27 cellular contexts compared by ENCODE assay signal in genomic region chr2:64127119-64127518, GRCh38. TPM values are rescaled to one million over a fixed set of nuclear protein-coding genes. Genes with fewer than 3 reads are reported as not detected.
A peak's percentile ranks its signal among the peaks of the same experiment; 100 is the strongest.
DNase-seq lines count a peak whose midpoint lies in the region; ATAC-seq, FAIRE-seq and TF ChIP-seq lines count a peak whose summit lies in the region.
"Had no signal": no experiment of that assay in that cellular context is flagged by ENCODE, and none has a peak within 500 bp of the region (broad histone marks: within the 10 kb centered on the region; RNA-seq: fewer than 3 reads in every experiment).

No MANE protein-coding gene starts in this region.

- no peak overlapping the region for H3K9ac ChIP-seq in HepG2 (ENCODE audit: insufficient read depth, low read depth, low read length)
- no peak overlapping the region for H3K9ac ChIP-seq in SU-DHL-6 (ENCODE audit: low read length)
- H3K9ac ChIP-seq: BLaER1 treated with 17β-estradiol and CSF1 and Interleukin-3, amounts not matched to agents 10 nM and 100 nM; KMS-11 had no signal

- H3K27ac ChIP-seq in HepG2 (ENCODE audit: extremely low read length, insufficient read depth, low read length) (no peak overlapping the region), right lobe of liver (no peak overlapping the region), SU-DHL-6 (ENCODE audit: low read depth, low read length) (peak overlapping the region; percentile 55)
- H3K27ac ChIP-seq: A549; BLaER1 treated with 17β-estradiol and CSF1 and Interleukin-3, amounts not matched to agents 10 nM and 100 nM; KMS-11; RWPE1 had no signal

- in situ Hi-C loops in HepG2 (cut with HindIII; ENCODE audit: extremely low pct_ligation_motif_present, low pct_unique_long_range_greater_than_20kb): no loop called here

- H3K36me3 Mint-ChIP-seq in dendritic cell treated with granulocyte-macrophage colony-stimulating factor and Interleukin-4, amounts not matched to agents 40 ng/mL and 50 ng/mL, for 4 days (ENCODE audit: low read depth): peaks cover 18% of the 10 kb centered on the region

- CTCF ChIA-PET in HepG2 (lab: Yijun Ruan, JAX; ENCODE audit: low intra/inter-chr PET ratio, low total read pairs): no interaction called here

- intact Hi-C loops in HepG2 (cut with micrococcal nuclease; ENCODE audit: unreplicated experiment) (no loop called here), right lobe of liver (cut with DNase I) (no loop called here)
- intact Hi-C loops in dendritic cell treated with granulocyte-macrophage colony-stimulating factor and Interleukin-4, amounts not matched to agents 40 ng/mL and 50 ng/mL, for 4 days (cut with micrococcal nuclease): no loop called here

- no peaks in the 10 kb centered on the region for H3K27me3 Mint-ChIP-seq in dendritic cell treated with granulocyte-macrophage colony-stimulating factor and Interleukin-4, amounts not matched to agents 40 ng/mL and 50 ng/mL, for 4 days
- H3K27me3 Mint-ChIP-seq: CD4-positive, alpha-beta T cell had no signal

- H2AFZ ChIP-seq in HepG2 (ENCODE audit: low read length) (no peak overlapping the region), SU-DHL-6 (ENCODE audit: low read depth, low read length, severe bottlenecking) (no peak overlapping the region)

- no peaks in the 10 kb centered on the region for H3K27me3 ChIP-seq in HepG2 (ENCODE audit: control insufficient read depth in 1 of 2, insufficient read depth in 2 of 2, low read length in 2 of 2)
- H3K27me3 ChIP-seq in right lobe of liver: no peaks in the 10 kb centered on the region
- no peaks in the 10 kb centered on the region for H3K27me3 ChIP-seq in SU-DHL-6 (ENCODE audit: low read length)
- H3K27me3 ChIP-seq: BLaER1 treated with 17β-estradiol and CSF1 and Interleukin-3, amounts not matched to agents 10 nM and 100 nM had no signal

- 97% methylated on average over 2 of the region's 2 CpGs for WGBS in HepG2 (ENCODE audit: low lambda C conversion rate)
- 100% methylated on average over 2 of the region's 2 CpGs for WGBS in right lobe of liver (ENCODE audit: insufficient coverage, low coverage, low lambda C conversion rate, missing lambda C conversion rate)

- peaks cover 82% of the 10 kb centered on the region for H3F3A ChIP-seq in SU-DHL-6 (ENCODE audit: insufficient read depth)

- no TSS peak for BruUV-seq in HepG2 (replicated peaks; lab: Mats Ljungman, UMichigan)

- H3K4me3 ChIP-seq in HepG2 (replicated peaks in 1 of 3; ENCODE audit: insufficient read depth in 1 of 3, low read depth in 2 of 3, low read length in 3 of 3) (no peak overlapping the region), right lobe of liver (no peak overlapping the region), SU-DHL-6 (ENCODE audit: insufficient read depth, low read length, poor library complexity, severe bottlenecking) (no peak overlapping the region)
- H3K4me3 ChIP-seq: A549; BLaER1 treated with 17β-estradiol and CSF1 and Interleukin-3, amounts not matched to agents 10 nM and 100 nM had no signal

- TF ChIP-seq RAD21 in HepG2 (CRISPR knock-in tag; IDR thresholded peaks at IDR 0.05): no peak

- ATAC-seq in HepG2 (no peak), right lobe of liver (no peak)
- ATAC-seq: A549, HCT116, Panc1 had no signal

- peaks cover 97% of the 10 kb centered on the region for H3K79me2 ChIP-seq in HepG2 (ENCODE audit: insufficient read depth, low read length)
- H3K79me2 ChIP-seq in SU-DHL-6 (ENCODE audit: insufficient read depth, low read length): peaks cover 100% of the 10 kb centered on the region

- no peak overlapping the region for H3K4me3 Mint-ChIP-seq in dendritic cell treated with granulocyte-macrophage colony-stimulating factor and Interleukin-4, amounts not matched to agents 40 ng/mL and 50 ng/mL, for 4 days
- H3K4me3 Mint-ChIP-seq: CD4-positive, alpha-beta T cell had no signal

- TF ChIP-seq EP300 in HepG2 (IDR thresholded peaks at IDR 0.05; ENCODE audit: low read depth in 2 of 2, low read length in 2 of 2): no peak
- no peak for TF ChIP-seq EP300 in HepG2 (CRISPR knock-in tag; IDR thresholded peaks at IDR 0.05; ENCODE audit: borderline replicate concordance)

- peak overlapping the region; percentile 3 for H3K27ac Mint-ChIP-seq in dendritic cell treated with granulocyte-macrophage colony-stimulating factor and Interleukin-4, amounts not matched to agents 40 ng/mL and 50 ng/mL, for 4 days
- H3K27ac Mint-ChIP-seq: CD4-positive, alpha-beta T cell had no signal

- H3K9me3 ChIP-seq in HepG2 (ENCODE audit: low read length) (no peaks in the 10 kb centered on the region), right lobe of liver (no peaks in the 10 kb centered on the region), SU-DHL-6 (ENCODE audit: insufficient read depth, low read length) (no peaks in the 10 kb centered on the region)
- H3K9me3 ChIP-seq: A549 had no signal

- no peak for FAIRE-seq in HepG2 (lab: Jason Lieb, UNC)
- FAIRE-seq: A549, D721Med had no signal

- no peaks in the 10 kb centered on the region for H3K9me3 Mint-ChIP-seq in dendritic cell treated with granulocyte-macrophage colony-stimulating factor and Interleukin-4, amounts not matched to agents 40 ng/mL and 50 ng/mL, for 4 days
- H3K9me3 Mint-ChIP-seq: CD4-positive, alpha-beta T cell had no signal

- TF ChIP-seq POLR2A in HepG2 (IDR thresholded peaks at IDR 0.05; ENCODE audit: insufficient read depth in 1 of 2, low read depth in 2 of 2, low read length in 2 of 2): no peak
- no peak for TF ChIP-seq POLR2A in right lobe of liver (IDR thresholded peaks at IDR 0.05)

- H3K4me1 Mint-ChIP-seq in dendritic cell treated with granulocyte-macrophage colony-stimulating factor and Interleukin-4, amounts not matched to agents 40 ng/mL and 50 ng/mL, for 4 days (ENCODE audit: low read depth): peaks cover 40% of the 10 kb centered on the region

- no peaks in the 10 kb centered on the region for H3K9me2 ChIP-seq in SU-DHL-6 (replicated peaks; ENCODE audit: insufficient read depth, low read length)

- DNase-seq in HepG2 (ENCODE audit: low spot score) (no peak), right lobe of liver (no peak), H4 (ENCODE audit: low spot score) (no peak), epidermal melanocyte (ENCODE audit: insufficient read length, low spot score) (no peak)
- no peak for DNase-seq in activated CD8-positive, alpha-beta memory T cell treated with anti-CD3 and anti-CD28 coated beads, Interleukin-2, amount 50 U/mL, for 4 hours
- DNase-seq: AML-193; CD4-positive, alpha-beta T cell; IMR-90; MM.1S; NCI-H1048; NCI-H1417 treated with DMSO at 0.1 percent for 48 hours; NCI-H187; NCI-H2081 treated with DMSO at 0.1 percent for 48 hours; NCI-H2171; NCI-H226; NCI-H510A; NCI-H69; SHP77 had no signal

- H3K4me1 ChIP-seq in HepG2 (ENCODE audit: insufficient read depth, low read length) (peaks cover 59% of the 10 kb centered on the region), right lobe of liver (peaks cover 0 to 12% (median 0%) of the 10 kb centered on the region in 4 donors)
- H3K4me1 ChIP-seq: A549 had no signal

- no peaks in the 10 kb centered on the region for H3K36me3 ChIP-seq in HepG2 (replicated peaks in 1 of 2; ENCODE audit: control insufficient read depth in 1 of 2, insufficient read depth in 2 of 2, low read length in 2 of 2)
- no peaks in the 10 kb centered on the region for H3K36me3 ChIP-seq in right lobe of liver
- peaks cover 9% of the 10 kb centered on the region for H3K36me3 ChIP-seq in SU-DHL-6 (ENCODE audit: low read length)

- H4K20me1 ChIP-seq in HepG2 (ENCODE audit: insufficient read depth, low read length) (no peaks in the 10 kb centered on the region), SU-DHL-6 (ENCODE audit: low read depth, low read length) (peaks cover 26% of the 10 kb centered on the region)

- H3K4me2 ChIP-seq in HepG2 (ENCODE audit: low read depth, low read length) (no peak overlapping the region), SU-DHL-6 (ENCODE audit: low read depth, low read length, poor library complexity, severe bottlenecking) (peak overlapping the region; percentile 92)
- H3K4me2 ChIP-seq: A549, KMS-11 had no signal

- POLR2A ChIA-PET in HepG2 (lab: Yijun Ruan, JAX): interaction anchor here (1.8 kb wide), 1 partner anchor 21 kb away, joined by 4 read pairs; no protein-coding TSS in a partner anchor

- TF ChIP-seq CTCF in HepG2 (CRISPR knock-in tag; IDR thresholded peaks at IDR 0.05): no peak
- TF ChIP-seq CTCF in right lobe of liver (IDR thresholded peaks at IDR 0.05): no peak
- TF ChIP-seq CTCF in SU-DHL-6 (IDR thresholded peaks at IDR 0.05; ENCODE audit: insufficient read depth, low read length, poor library complexity, severe bottlenecking): no peak

RNA-seq across cellular contexts. Expression of gene PELI1, which starts 17.1 kb away (rescaled TPM):
- 12.5 and 14.9 TPM in 2 replicates for total RNA-seq in HepG2 (2016; rRNA removed; fragmentation: Illumina TruSeq; extraction: Trizol)
- 2.5 and 3.3 TPM in 2 replicates for total RNA-seq in HepG2 (2016; cell fraction: cytosol; rRNA removed; fragmentation: Illumina TruSeq; extraction: Trizol; ENCODE audit: low read depth)
- 12.6 and 13.4 TPM in 2 replicates for total RNA-seq in HepG2 (2016; cell fraction: insoluble cytoplasmic fraction; rRNA removed; fragmentation: Illumina TruSeq; extraction: Trizol)
- 8.4 and 8.8 TPM in 2 replicates for total RNA-seq in HepG2 (2016; cell fraction: membrane; rRNA removed; fragmentation: Illumina TruSeq; extraction: Trizol)
- 15.1 and 17.0 TPM in 2 replicates for total RNA-seq in HepG2 (2016; cell fraction: nucleus; rRNA removed; fragmentation: Illumina TruSeq; extraction: Trizol)
- polyA plus RNA-seq in HepG2 (2011; rRNA removed): 12.9 and 16.2 TPM in 2 replicates
- polyA plus RNA-seq in HepG2 (2011; cell fraction: cytosol; rRNA removed): 7.3 and 10.7 TPM in 2 replicates
- polyA plus RNA-seq in HepG2 (2011; cell fraction: nucleus; rRNA removed): 13.3 and 15.0 TPM in 2 replicates
- 16.2 and 18.9 TPM in 2 replicates for polyA plus RNA-seq in HepG2 (2012)
- 0.62 and 0.97 TPM in 2 replicates for polyA plus RNA-seq in HepG2 (2016; cell fraction: cytosol; fragmentation: Illumina TruSeq; extraction: Trizol; ENCODE audit: low read depth)
- polyA plus RNA-seq in HepG2 (2016; cell fraction: insoluble cytoplasmic fraction; fragmentation: Illumina TruSeq; extraction: Trizol; ENCODE audit: low read depth): 13.0 and 13.7 TPM in 2 replicates
- 3.4 and 3.7 TPM in 2 replicates for polyA plus RNA-seq in HepG2 (2016; cell fraction: membrane; fragmentation: Illumina TruSeq; extraction: Trizol; ENCODE audit: low read depth)
- 16.7 and 17.7 TPM in 2 replicates for polyA plus RNA-seq in HepG2 (2016; cell fraction: nucleus; fragmentation: Illumina TruSeq; extraction: Trizol; ENCODE audit: insufficient read depth, low read depth)
- polyA minus RNA-seq in HepG2 (2011; rRNA and poly(A)+ RNA removed; ENCODE audit: low replicate concordance): 2.3 and 28.4 TPM in 2 replicates
- polyA minus RNA-seq in HepG2 (2011; cell fraction: cytosol; rRNA and poly(A)+ RNA removed): 18.2 and 21.7 TPM in 2 replicates
- 28.5 and 29.6 TPM in 2 replicates for polyA minus RNA-seq in HepG2 (2011; cell fraction: nucleus; rRNA and poly(A)+ RNA removed)
- total RNA-seq in right lobe of liver: 10 to 100 TPM in 1 of 6 experiments, 1 to 10 TPM in 5; 4.7 to 18.8 (median 8.3) TPM
- total RNA-seq in H4 (2014; rRNA removed; shearing (Covaris generic)): 5.5 and 5.7 TPM in 2 replicates
